ENCODE assay signal across 8 cellular contexts in the genomic region with DNA sequence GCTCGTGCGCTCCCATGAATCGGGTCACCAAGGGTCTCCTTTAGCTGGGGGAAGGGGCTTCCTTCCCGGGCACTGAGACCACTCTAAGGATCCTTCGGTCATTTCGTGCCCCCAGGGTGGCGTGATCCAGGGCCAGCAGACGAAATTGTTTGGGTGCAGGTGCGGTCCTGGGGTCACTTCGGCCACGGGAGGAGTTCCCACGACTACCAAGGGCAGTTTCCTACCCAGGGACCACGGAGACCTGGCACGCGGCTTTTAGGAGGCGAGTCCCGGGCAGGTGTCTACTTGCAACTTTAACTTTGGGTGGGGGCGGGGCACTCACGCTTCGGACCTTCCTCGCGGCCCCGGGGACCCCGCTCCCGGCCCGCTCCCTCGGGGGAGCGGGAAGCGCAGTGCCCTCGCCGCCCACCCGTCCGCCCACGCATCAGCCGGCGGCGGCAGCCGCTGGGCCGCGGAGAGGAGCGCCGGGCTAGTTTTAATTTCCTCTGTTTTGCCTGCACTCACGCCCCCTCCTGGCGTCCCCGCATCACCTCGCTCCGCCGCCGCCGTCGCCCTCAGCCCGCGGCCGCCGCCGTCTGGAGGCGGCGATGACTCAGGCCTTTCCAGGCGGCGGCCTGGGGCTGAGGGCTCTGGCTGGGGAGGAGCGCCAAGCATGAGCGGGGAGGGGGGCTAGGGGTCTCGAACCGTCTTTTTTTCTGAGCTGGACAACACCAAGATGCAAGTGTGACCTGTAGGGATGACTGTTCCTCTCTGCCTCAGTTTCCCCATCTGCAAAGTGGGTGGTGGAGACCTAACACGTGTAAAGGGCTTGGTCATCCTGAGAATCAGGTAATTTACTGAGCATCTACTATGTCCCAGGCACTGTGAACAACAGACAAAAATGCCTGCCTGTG. TPM values are rescaled to one million over a fixed set of nuclear protein-coding genes. Genes with fewer than 3 reads are reported as not detected.
A peak's percentile ranks its signal among the peaks of the same experiment; 100 is the strongest.
DNase-seq lines count a peak whose midpoint lies in the region; ATAC-seq and TF ChIP-seq lines count a peak whose summit lies in the region.

No MANE protein-coding gene starts in this region.

- TF ChIP-seq CTCF in endothelial cell (IDR thresholded peaks at IDR 0.05; ENCODE audit: unreplicated experiment) = peak; percentile 65

- peak; percentile 89 for DNase-seq in COLO829 (ENCODE audit: low spot score)
- peak; percentile 82 for DNase-seq in NOMO-1 treated with dmso at 0.1 percent for 144 hours (lab: John Stamatoyannopoulos, UW; ENCODE audit: unreplicated experiment)
- DNase-seq in activated CD8-positive, alpha-beta memory T cell treated with anti-CD3 and anti-CD28 coated beads, Interleukin-2, amount 50 U/mL, for 1 hour (ENCODE audit: extremely low read depth) = peak; percentile 52
- DNase-seq in endothelial cell (ENCODE audit: low spot score) = peak; percentile 90
- DNase-seq in stimulated activated CD8-positive, alpha-beta memory T cell treated with anti-CD3 and anti-CD28 coated beads, Interleukin-4, amount 100 ng/mL, for 24 hours (ENCODE audit: low read depth) = peak; percentile 74
- DNase-seq in OCI-M2 (lab: John Stamatoyannopoulos, UW; ENCODE audit: unreplicated experiment) = no peak

- H3K4me1 ChIP-seq in mucosa of rectum (ENCODE audit: control insufficient read depth in 2 of 2, insufficient read depth in 2 of 2, low read length in 2 of 2) = peaks cover 4 to 5% of the 10 kb centered on the region in 2 donors

- H3K27me3 ChIP-seq in mucosa of rectum (ENCODE audit: control insufficient read depth in 2 of 2, insufficient read depth in 2 of 2, low read length in 2 of 2) = peaks cover 12 to 19% of the 10 kb centered on the region in 2 donors

- H3K4me3 Mint-ChIP-seq in endothelial cell (ENCODE audit: unreplicated experiment) = peak overlapping the region; percentile 85

- H3K4me3 ChIP-seq in mucosa of rectum (ENCODE audit: low read length in 2 of 2) = peak overlapping the region; percentile 4 to 61

- H3K9ac ChIP-seq in mucosa of rectum (ENCODE audit: low read depth in 1 of 2, low read length in 2 of 2) = no peak overlapping the region

- no peaks in the 10 kb centered on the region for H3K36me3 Mint-ChIP-seq in endothelial cell (ENCODE audit: low read depth, unreplicated experiment)

- no peaks in the 10 kb centered on the region for H3K36me3 ChIP-seq in mucosa of rectum (ENCODE audit: control insufficient read depth in 2 of 2, insufficient read depth in 2 of 2, low read length in 2 of 2)

- H3K9me3 ChIP-seq in mucosa of rectum (ENCODE audit: control insufficient read depth in 2 of 2, low read length in 2 of 2) = no peaks in the 10 kb centered on the region

- H3K27ac ChIP-seq in mucosa of rectum (ENCODE audit: low read depth in 2 of 2, low read length in 2 of 2) = no peak overlapping the region

- ATAC-seq in HG02798 (IDR thresholded peaks at IDR 0.05; ENCODE audit: poor library complexity, unreplicated experiment) = peak; percentile 46

- H3K27me3 Mint-ChIP-seq in endothelial cell (ENCODE audit: unreplicated experiment) = peaks cover 5% of the 10 kb centered on the region

- H3K27ac Mint-ChIP-seq in endothelial cell (ENCODE audit: unreplicated experiment) = no peak overlapping the region

- peaks cover 10% of the 10 kb centered on the region for H3K4me1 Mint-ChIP-seq in endothelial cell (ENCODE audit: unreplicated experiment)

- no peaks in the 10 kb centered on the region for H3K9me3 Mint-ChIP-seq in endothelial cell (ENCODE audit: unreplicated experiment)

RNA-seq across cellular contexts. Expression of a gene that starts 21.8 kb away (rescaled TPM):
- 12.0 TPM for total RNA-seq in endothelial cell (ENCODE audit: unreplicated experiment)
